1 cellular context compared by ENCODE assay signal in the genomic region with DNA sequence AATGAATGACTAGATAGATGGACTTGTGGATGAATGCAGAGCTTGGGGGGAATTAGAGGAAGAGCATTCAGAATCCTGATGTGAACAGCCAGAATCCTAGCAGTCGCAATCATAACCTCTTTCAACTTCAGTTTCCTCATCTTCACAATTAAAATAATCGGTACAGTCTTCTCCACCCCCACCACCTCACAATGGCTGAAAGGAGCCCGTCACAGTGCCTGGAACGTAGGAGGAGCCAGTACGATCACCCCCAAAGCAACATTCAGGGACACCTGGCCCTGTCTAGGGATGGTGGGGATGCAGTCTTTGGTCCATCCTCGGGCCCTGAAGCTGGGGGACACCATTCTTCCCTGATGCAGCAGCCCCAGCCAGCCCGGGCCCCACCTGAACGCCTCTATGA.
TF ChIP-seq lines count a peak whose summit lies in the region.

No MANE protein-coding gene starts in this region.

TF ChIP-seq in IMR-90, 13 proteins besides CTCF, POLR2A, EP300 and RAD21 (continued from another document):
- TF ChIP-seq RFX5 (IDR thresholded peaks at IDR 0.05; ENCODE audit: low read depth, low read length) (no peak), NFE2L2 (IDR thresholded peaks at IDR 0.05; ENCODE audit: low read depth, low read length) (no peak), BHLHE40 (IDR thresholded peaks at IDR 0.05; ENCODE audit: low read depth, low read length) (no peak), SMC3 (IDR thresholded peaks at IDR 0.05; ENCODE audit: low read depth, low read length) (no peak), RCOR1 (IDR thresholded peaks at IDR 0.05; ENCODE audit: insufficient replicate concordance, low read length) (no peak), MXI1 (IDR thresholded peaks at IDR 0.05; ENCODE audit: borderline replicate concordance, low read depth, low read length) (no peak), MAZ (IDR thresholded peaks at IDR 0.05; ENCODE audit: borderline replicate concordance, low read depth, low read length) (no peak), CHD1 (IDR thresholded peaks at IDR 0.05; ENCODE audit: low read depth, low read length) (no peak)
